ENCODE assay signal across 9 cellular contexts in genomic region chr7:143737037-143737819, GRCh38. TPM values are rescaled to one million over a fixed set of nuclear protein-coding genes. Genes with fewer than 3 reads are reported as not detected.
DNase-seq lines count a peak whose midpoint lies in the region; ATAC-seq, FAIRE-seq and TF ChIP-seq lines count a peak whose summit lies in the region.
"Not testable (repeated sequence)": the region's sequence is repeated elsewhere in the genome, so short reads cannot be mapped to it uniquely, and the experiment has no call there.
"Had no signal": no experiment of that assay in that cellular context is flagged by ENCODE, and none has a peak within 500 bp of the region (broad histone marks: within the 10 kb centered on the region; RNA-seq: fewer than 3 reads in every experiment).

No MANE protein-coding gene starts in this region.

- not testable (repeated sequence) for TF ChIP-seq POLR2A in IMR-90 (IDR thresholded peaks at IDR 0.05; ENCODE audit: low read depth, low read length)

- peak; percentile 94 for ATAC-seq in IMR-90 (ENCODE audit: low read depth)

- H2BK20ac ChIP-seq in IMR-90 (ENCODE audit: low read depth, low read length): not testable (repeated sequence)

- not testable (repeated sequence) for H4K91ac ChIP-seq in IMR-90 (ENCODE audit: insufficient read depth, low read depth, low read length)

- not testable (repeated sequence) for H3K4me1 Mint-ChIP-seq in neural crest cell

- not testable (repeated sequence) for H3K18ac ChIP-seq in IMR-90 (ENCODE audit: low read depth, low read length)

- H2BK120ac ChIP-seq in IMR-90 (ENCODE audit: low read depth, low read length): not testable (repeated sequence)

- H2BK15ac ChIP-seq in IMR-90 (ENCODE audit: low read depth, low read length): not testable (repeated sequence)

- CTCF ChIA-PET in IMR-90 (lab: Yijun Ruan, JAX): interaction anchor here (0.5 to 2.2 kb wide), 9 partner anchors 9 to 476 kb away, joined by 3 to 11 read pairs (median 3); no protein-coding TSS in a partner anchor
- CTCF ChIA-PET in OCI-LY7 (lab: Charles Lee; ENCODE audit: unreplicated experiment): not testable (repeated sequence)

- dilution Hi-C loops in IMR-90 (cut with HindIII; ENCODE audit: low sequenced_read_pairs, unreplicated experiment): not testable (repeated sequence)

- in situ Hi-C loops in IMR-90 (cut with MboI; ENCODE audit: low sequenced_read_pairs): not testable (repeated sequence)

- H3K4ac ChIP-seq in IMR-90 (ENCODE audit: low read depth, low read length): not testable (repeated sequence)

- DNase-seq in GM12864 (ENCODE audit: low read depth) (peak; percentile 4), H7 (peak; percentile 26), IMR-90 (peak; percentile 68), OCI-LY7 (ENCODE audit: low spot score) (peak; percentile 19), astrocyte of the hippocampus (ENCODE audit: low read depth, low spot score) (peak; percentile 53), glomerular endothelial cell (ENCODE audit: extremely low read depth, low read depth, low spot score) (peak; percentile 51)
- DNase-seq in neural crest cell (ENCODE audit: low read depth, low spot score): not testable (repeated sequence)

- POLR2A ChIA-PET in IMR-90 (lab: Charles Lee; ENCODE audit: unreplicated experiment); OCI-LY7 (lab: Charles Lee): not testable (repeated sequence)

- TF ChIP-seq RAD21 in IMR-90 (IDR thresholded peaks at IDR 0.05; ENCODE audit: low read length): peak; percentile 83

- H4K5ac ChIP-seq in IMR-90 (ENCODE audit: low read depth, low read length): not testable (repeated sequence)

- not testable (repeated sequence) for H3K9me1 ChIP-seq in IMR-90 (ENCODE audit: insufficient read depth, low read length)

- H3K79me2 ChIP-seq in OCI-LY7 (ENCODE audit: insufficient read depth, low read depth, low read length): not testable (repeated sequence)

- intact Hi-C loops in IMR-90 (cut with micrococcal nuclease); OCI-LY7 (cut with micrococcal nuclease; ENCODE audit: unreplicated experiment): not testable (repeated sequence)

- H3K9me3 ChIP-seq in IMR-90 (ENCODE audit: control insufficient read depth, insufficient read depth, low read length); OCI-LY7 (ENCODE audit: low read length): not testable (repeated sequence)

- H3K23ac ChIP-seq in IMR-90 (ENCODE audit: low read depth, low read length): not testable (repeated sequence)

- H2AK5ac ChIP-seq in IMR-90 (ENCODE audit: low read depth, low read length): not testable (repeated sequence)

- not testable (repeated sequence) for H3K4me1 ChIP-seq in IMR-90 (ENCODE audit: control insufficient read depth, insufficient read depth, low read length); OCI-LY7 (ENCODE audit: insufficient read depth, low read length, poor library complexity, severe bottlenecking)

- H4K20me1 ChIP-seq in IMR-90 (ENCODE audit: insufficient read depth, low read length); OCI-LY7 (ENCODE audit: insufficient read depth, low read length): not testable (repeated sequence)

- H3K4me2 ChIP-seq in IMR-90 (ENCODE audit: low read depth, low read length); OCI-LY7 (ENCODE audit: low read length): not testable (repeated sequence)

- WGBS in IMR-90 (ENCODE audit: extremely low coverage in 2 of 2, insufficient read length in 1 of 2), 2 experiments: 20% methylated on average over 1 of the region's 5 CpGs; no CpG with 5 or more reads in 1 of the 2 experiments

- H2AFZ ChIP-seq in IMR-90 (replicated peaks; ENCODE audit: low read length, poor library complexity); OCI-LY7 (ENCODE audit: low read length): not testable (repeated sequence)

- H4K8ac ChIP-seq in IMR-90 (ENCODE audit: low read depth in 2 of 2, low read length in 2 of 2): not testable (repeated sequence)

- not testable (repeated sequence) for H3K27me3 Mint-ChIP-seq in neural crest cell (ENCODE audit: low read depth)

- H3K79me1 ChIP-seq in IMR-90 (ENCODE audit: low read depth in 1 of 2, low read length in 2 of 2): not testable (repeated sequence)

- H3K36me3 ChIP-seq in H7 (replicated peaks; ENCODE audit: control insufficient read depth, insufficient read depth, low read length); IMR-90 (ENCODE audit: control insufficient read depth, insufficient read depth, low read length); OCI-LY7 (ENCODE audit: insufficient read depth, low read length): not testable (repeated sequence)

- H3K9me3 Mint-ChIP-seq in neural crest cell: not testable (repeated sequence)

- peak; percentile 50 for TF ChIP-seq CTCF in GM12864 (IDR thresholded peaks at IDR 0.05; ENCODE audit: low read depth, low read length, missing control alignments)
- peak; percentile 74 for TF ChIP-seq CTCF in IMR-90 (conservative IDR thresholded peaks at IDR 0.05; ENCODE audit: low read depth, low read length)
- TF ChIP-seq CTCF in OCI-LY7 (conservative IDR thresholded peaks at IDR 0.05; ENCODE audit: low read length): peak; percentile 55
- TF ChIP-seq CTCF in neural crest cell (conservative IDR thresholded peaks at IDR 0.05): peak; percentile 66

- H3K27ac ChIP-seq in IMR-90 (ENCODE audit: insufficient read depth, low read length); OCI-LY7 (ENCODE audit: low read depth, low read length, poor library complexity, severe bottlenecking): not testable (repeated sequence)

- H3K4me3 ChIP-seq in GM12864 (ENCODE audit: low read depth, low read length); H7 (ENCODE audit: insufficient read depth, low read depth, low read length); IMR-90 (ENCODE audit: insufficient read depth, low read depth, low read length); OCI-LY7 (ENCODE audit: low read depth, low read length, poor library complexity, severe bottlenecking): not testable (repeated sequence)

- not testable (repeated sequence) for H3K9me2 ChIP-seq in OCI-LY7 (ENCODE audit: insufficient read depth, low read length)

- H2AK9ac ChIP-seq in IMR-90 (replicated peaks; ENCODE audit: low read depth, low read length, poor library complexity): not testable (repeated sequence)

- not testable (repeated sequence) for BruUV-seq in IMR-90 (replicated peaks; lab: Mats Ljungman, UMichigan); OCI-LY7 (replicated peaks; lab: Mats Ljungman, UMichigan)

- not testable (repeated sequence) for H2BK5ac ChIP-seq in IMR-90 (ENCODE audit: low read depth, low read length, poor library complexity, severe bottlenecking)

- FAIRE-seq in A204.1 (lab: Jason Lieb, UNC): peak; percentile 11

- not testable (repeated sequence) for H3K4me3 Mint-ChIP-seq in neural crest cell

- H3K14ac ChIP-seq in IMR-90 (replicated peaks; ENCODE audit: low read depth, low read length): not testable (repeated sequence)

- not testable (repeated sequence) for H3K27ac Mint-ChIP-seq in neural crest cell (ENCODE audit: unreplicated experiment)

- not testable (repeated sequence) for H3K36me3 Mint-ChIP-seq in neural crest cell (ENCODE audit: low read depth)

- H3K9ac ChIP-seq in IMR-90 (ENCODE audit: low read depth, low read length): not testable (repeated sequence)

- not testable (repeated sequence) for H3K56ac ChIP-seq in IMR-90 (ENCODE audit: extremely low read depth, insufficient read depth, low read length)

- H3K27me3 ChIP-seq in H7 (ENCODE audit: control insufficient read depth, insufficient read depth, low read length); IMR-90 (ENCODE audit: control insufficient read depth, insufficient read depth, low read length): not testable (repeated sequence)

TF ChIP-seq in IMR-90, 13 proteins besides CTCF, POLR2A, EP300 and RAD21:
- peak; percentile 79 for TF ChIP-seq SMC3 (IDR thresholded peaks at IDR 0.05; ENCODE audit: low read depth, low read length)

RNA-seq across cellular contexts. Expression of gene CTAGE6, which starts 20.3 kb away (rescaled TPM):
- total RNA-seq in H7 (2014; rRNA removed; shearing (Covaris generic)): not detected in 2 replicates
- under 0.01 and 0.18 TPM in 2 replicates for total RNA-seq in IMR-90 (2012; rRNA removed)
- polyA plus RNA-seq in IMR-90 (2012; rRNA removed): 0.10 TPM in 1 of 2 replicates, not detected in the other
- not detected in 2 replicates for polyA plus RNA-seq in IMR-90 (2012; cell fraction: cytosol; rRNA removed)
- polyA plus RNA-seq in IMR-90 (2012; cell fraction: nucleus; rRNA removed; ENCODE audit: low replicate concordance): 0.52 TPM in 1 of 2 replicates, not detected in the other
- not detected in 2 replicates for total RNA-seq in OCI-LY7 (2014; rRNA removed; shearing (Covaris generic))
- total RNA-seq in OCI-LY7 (2022): not detected in 2 replicates
- 0.39 and 0.88 TPM in 2 replicates for total RNA-seq in glomerular endothelial cell
- total RNA-seq in neural crest cell: not detected in 2 replicates
- polyA plus RNA-seq: CD8-positive, alpha-beta memory T cell had no signal
